ENCODE assay signal across 17 cellular contexts in the genomic region with DNA sequence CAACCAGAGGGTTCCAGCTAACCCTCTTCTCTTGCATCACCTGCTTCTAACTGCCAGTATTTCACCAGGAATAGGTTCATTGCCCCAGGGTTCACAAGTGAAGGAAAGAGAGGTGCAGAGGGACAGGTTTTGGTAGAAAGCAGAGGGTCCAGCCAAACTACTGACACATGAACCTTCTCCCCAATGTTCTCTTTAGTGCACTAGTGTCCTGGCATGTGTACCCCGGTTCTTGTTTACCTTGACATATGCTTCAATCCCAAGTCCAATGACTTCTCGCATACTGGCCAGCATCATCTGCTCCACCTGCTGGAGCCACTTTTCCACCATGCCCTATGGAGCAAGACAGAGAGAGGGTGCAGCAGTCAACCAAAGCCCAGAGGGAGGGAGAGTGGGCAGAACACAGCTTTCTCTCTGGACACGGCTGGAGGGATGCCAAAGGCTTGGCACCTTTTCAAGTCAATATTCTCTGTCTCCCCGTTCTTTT.
"Had no signal": no experiment of that assay in that cellular context is flagged by ENCODE, and none has a peak within 500 bp of the region (broad histone marks: within the 10 kb centered on the region; RNA-seq: fewer than 3 reads in every experiment).

No MANE protein-coding gene starts in this region.

- H3K4me1 ChIP-seq: gastroesophageal sphincter, prostate gland had no signal

- H3K4me3 ChIP-seq: gastroesophageal sphincter, prostate gland had no signal

- H3K9me3 ChIP-seq: prostate gland had no signal

- H3K36me3 ChIP-seq: gastroesophageal sphincter, prostate gland had no signal

- DNase-seq: activated CD4-positive, alpha-beta T cell treated with anti-CD3 and anti-CD28 coated beads, Interleukin-2, amount 10 ng/mL, durations not matched to agents 7 days and 5 days; activated CD8-positive, alpha-beta memory T cell treated with anti-CD3 and anti-CD28 coated beads for 24 hours; activated naive CD4-positive, alpha-beta T cell treated with anti-CD3 and anti-CD28 coated beads, Interleukin-2, amount 10 ng/mL, durations not matched to agents 7 days and 5 days; caudate nucleus; cortex of kidney; effector CD8-positive, alpha-beta T cell; left ventricle myocardium superior; mesendoderm; occipital lobe; stimulated activated CD4-positive, alpha-beta T cell treated with anti-CD3 and anti-CD28 coated beads, Interleukin-4, amount 100 ng/mL, for 1 hour; stimulated activated CD8-positive, alpha-beta memory T cell treated with anti-CD3 and anti-CD28 coated beads, Interleukin-4, amount 100 ng/mL, for 48 hours; stimulated activated naive CD8-positive, alpha-beta T cell treated with anti-CD3 and anti-CD28 coated beads, Interleukin-15, amount 100 ng/mL, for 72 hours had no signal

- FAIRE-seq: keratinocyte had no signal

- H3K27ac ChIP-seq: gastroesophageal sphincter, prostate gland had no signal

- H3K4me1 Mint-ChIP-seq: activated CD4-positive, alpha-beta T cell treated with anti-CD3 and anti-CD28 coated beads, Interleukin-2, amount 10 ng/mL, durations not matched to agents 7 days and 5 days; activated naive CD4-positive, alpha-beta T cell treated with anti-CD3 and anti-CD28 coated beads, Interleukin-2, amount 10 ng/mL, durations not matched to agents 7 days and 5 days; nephron; stimulated activated naive CD8-positive, alpha-beta T cell treated with anti-CD3 and anti-CD28 coated beads, Interleukin-15, amount 100 ng/mL, for 72 hours; WTC11 had no signal

- H3K36me3 Mint-ChIP-seq: activated naive CD4-positive, alpha-beta T cell treated with anti-CD3 and anti-CD28 coated beads, Interleukin-2, amount 10 ng/mL, durations not matched to agents 7 days and 5 days; WTC11 had no signal

- ATAC-seq: gastroesophageal sphincter; left ventricle myocardium superior; stimulated activated naive CD8-positive, alpha-beta T cell treated with anti-CD3 and anti-CD28 coated beads, Interleukin-15, amount 100 ng/mL, for 72 hours; WTC11 had no signal

- H3K4me3 Mint-ChIP-seq: activated CD4-positive, alpha-beta T cell treated with anti-CD3 and anti-CD28 coated beads, Interleukin-2, amount 10 ng/mL, durations not matched to agents 7 days and 5 days; activated naive CD4-positive, alpha-beta T cell treated with anti-CD3 and anti-CD28 coated beads, Interleukin-2, amount 10 ng/mL, durations not matched to agents 7 days and 5 days; nephron; stimulated activated naive CD8-positive, alpha-beta T cell treated with anti-CD3 and anti-CD28 coated beads, Interleukin-15, amount 100 ng/mL, for 72 hours; WTC11 had no signal

- H3K27ac Mint-ChIP-seq: activated CD4-positive, alpha-beta T cell treated with anti-CD3 and anti-CD28 coated beads, Interleukin-2, amount 10 ng/mL, durations not matched to agents 7 days and 5 days; activated naive CD4-positive, alpha-beta T cell treated with anti-CD3 and anti-CD28 coated beads, Interleukin-2, amount 10 ng/mL, durations not matched to agents 7 days and 5 days; nephron; stimulated activated naive CD8-positive, alpha-beta T cell treated with anti-CD3 and anti-CD28 coated beads, Interleukin-15, amount 100 ng/mL, for 72 hours; WTC11 had no signal

- H3K9me3 Mint-ChIP-seq: activated CD4-positive, alpha-beta T cell treated with anti-CD3 and anti-CD28 coated beads, Interleukin-2, amount 10 ng/mL, durations not matched to agents 7 days and 5 days; activated naive CD4-positive, alpha-beta T cell treated with anti-CD3 and anti-CD28 coated beads, Interleukin-2, amount 10 ng/mL, durations not matched to agents 7 days and 5 days; nephron; stimulated activated naive CD8-positive, alpha-beta T cell treated with anti-CD3 and anti-CD28 coated beads, Interleukin-15, amount 100 ng/mL, for 72 hours had no signal

- H3K27me3 ChIP-seq: gastroesophageal sphincter had no signal
